1 cellular context compared by ENCODE assay signal in genomic region chr14:31159682-31160296, GRCh38.
TF ChIP-seq lines count a peak whose summit lies in the region.

No MANE protein-coding gene starts in this region.

TF ChIP-seq in HepG2, 621 proteins besides CTCF, POLR2A, EP300 and RAD21 (continued from another document):
- no peak for TF ChIP-seq KAT8 (CRISPR knock-in tag; IDR thresholded peaks at IDR 0.05)
